ENCODE assay signal across 10 cellular contexts in the genomic region with DNA sequence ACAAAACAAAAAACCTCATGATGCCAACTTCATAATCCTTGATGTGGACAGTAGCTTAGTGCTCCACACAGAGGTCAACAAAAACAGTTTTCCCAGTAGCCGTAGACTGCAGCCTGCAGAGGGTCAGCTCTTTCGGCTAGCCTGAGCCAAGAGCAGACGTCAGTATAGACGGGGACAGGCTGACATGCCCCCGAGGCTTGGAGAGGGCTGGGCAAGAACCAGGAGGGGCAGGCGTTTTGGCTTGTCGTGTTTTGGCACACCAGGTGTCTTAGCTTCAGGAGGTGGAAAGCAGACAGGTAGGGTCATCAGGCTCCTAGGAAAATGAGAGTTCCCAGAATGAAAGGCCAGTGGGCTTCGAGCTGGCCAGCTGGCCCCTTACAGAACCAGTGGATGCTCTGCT. TPM values are rescaled to one million over a fixed set of nuclear protein-coding genes. Genes with fewer than 3 reads are reported as not detected.
"Had no signal": no experiment of that assay in that cellular context is flagged by ENCODE, and none has a peak within 500 bp of the region (broad histone marks: within the 10 kb centered on the region; RNA-seq: fewer than 3 reads in every experiment).

No MANE protein-coding gene starts in this region.

- H3K9me3 ChIP-seq: HAP-1 had no signal

- H3K27ac ChIP-seq: GM23248 had no signal

- H3K9ac ChIP-seq: GM23248 had no signal

- H3K9me3 Mint-ChIP-seq: GM23338, H9, HFFc6 had no signal

- H3K4me3 ChIP-seq: GM23248, GM23338, HAP-1 had no signal

- H3K4me1 ChIP-seq: HAP-1 had no signal

- H3K4me2 ChIP-seq: GM23338 had no signal

- H2AFZ ChIP-seq: GM23248, GM23338 had no signal

- H3K4me3 Mint-ChIP-seq: GM23338, H9, HFFc6 had no signal

- ATAC-seq: GM23338, HCT116 had no signal

- H3K27ac Mint-ChIP-seq: GM23338, H9, HFFc6 had no signal

- DNase-seq: GM23248, GOT3, H7, H9, HCEC 1CT, HFFc6 had no signal

RNA-seq across cellular contexts. Expression of gene TMEM40, which starts 59.2 kb away (rescaled TPM):
- total RNA-seq: GM23248, H1, H7, H9 had no signal
- polyA plus RNA-seq: GM23248 had no signal
